ENCODE assay signal across 17 cellular contexts in the genomic region with DNA sequence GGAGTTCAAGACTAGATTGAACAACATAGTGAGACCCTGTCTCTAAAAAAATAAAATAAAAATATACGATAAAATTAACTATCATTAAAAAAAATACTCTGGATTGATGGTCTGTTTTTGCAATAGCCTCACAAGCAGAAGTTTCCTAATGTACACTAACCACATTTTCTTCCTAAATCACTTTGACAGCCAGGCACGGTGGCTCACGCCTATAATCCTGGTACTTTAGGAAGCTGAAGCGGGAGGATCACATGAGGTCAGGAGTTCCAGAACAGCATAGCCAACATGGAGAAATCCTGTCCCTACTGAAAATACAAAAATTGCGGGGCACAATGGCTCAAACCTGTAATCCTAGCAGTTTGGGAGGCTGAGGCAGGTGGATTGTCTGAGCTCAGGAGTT.
"Had no signal": no experiment of that assay in that cellular context is flagged by ENCODE, and none has a peak within 500 bp of the region (broad histone marks: within the 10 kb centered on the region; RNA-seq: fewer than 3 reads in every experiment).

No MANE protein-coding gene starts in this region.

- H2AFZ ChIP-seq: parathyroid adenoma had no signal

- H3K9me3 ChIP-seq: gastrocnemius medialis, heart right ventricle, mucosa of descending colon, right atrium auricular region, sigmoid colon had no signal

- ATAC-seq: esophagus mucosa, gastrocnemius medialis, heart right ventricle, left lobe of liver, mucosa of descending colon had no signal

- H3K9ac ChIP-seq: parathyroid adenoma had no signal

- DNase-seq: effector memory CD4-positive, alpha-beta T cell; gastrocnemius medialis; heart right ventricle; islet precursor cell; mammary epithelial cell; mucosa of descending colon; natural killer cell; sigmoid colon; stimulated activated CD4-positive, alpha-beta T cell treated with anti-CD3 and anti-CD28 coated beads, Interleukin-2, amount 100 ng/mL, for 48 hours; stimulated activated naive CD4-positive, alpha-beta T cell treated with Interleukin-2 at 50 U/mL for 16 hours; trophoblast cell had no signal

- H3K27me3 ChIP-seq: gastrocnemius medialis, heart right ventricle, right atrium auricular region, sigmoid colon had no signal

- H3K4me3 ChIP-seq: gastrocnemius medialis, heart right ventricle, mucosa of descending colon, right atrium auricular region, sigmoid colon, skin epidermis had no signal

- H3K27ac ChIP-seq: gastrocnemius medialis, heart right ventricle, parathyroid adenoma, right atrium auricular region, sigmoid colon, skin epidermis had no signal

- H3K4me1 ChIP-seq: parathyroid adenoma, right atrium auricular region, sigmoid colon had no signal

- FAIRE-seq: endometrium had no signal
